In the genomic region with DNA sequence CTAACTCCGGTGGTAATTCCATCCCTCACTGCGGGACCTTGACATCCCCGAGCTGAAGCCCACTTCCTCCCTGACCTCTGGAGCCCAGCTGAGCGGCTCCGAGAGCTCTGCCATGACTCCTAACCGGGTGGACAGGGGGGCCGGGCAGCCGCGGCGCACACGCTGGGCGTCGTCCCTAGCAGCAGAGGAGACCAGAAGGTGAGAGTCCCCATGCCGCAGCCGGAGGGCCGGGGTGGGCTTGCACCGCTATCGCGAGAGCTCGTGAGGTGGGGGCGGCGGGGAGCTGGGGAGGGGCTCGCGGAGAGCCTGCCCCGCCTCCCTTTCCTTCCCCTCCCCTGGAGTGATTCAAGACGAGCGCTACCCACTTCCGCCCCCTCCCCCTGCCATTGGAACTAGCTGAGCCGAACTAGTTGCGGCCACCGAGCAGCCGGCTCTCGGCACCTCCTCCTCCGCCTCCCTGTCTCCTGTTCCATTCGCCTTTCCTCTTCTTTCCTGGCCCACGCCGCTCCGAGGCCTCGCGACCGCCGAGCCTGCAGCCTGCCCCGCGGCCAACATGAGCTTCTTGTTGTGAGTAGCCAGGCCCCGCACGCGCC, we compare ENCODE assay signal across 8 cellular contexts. TPM values are rescaled to one million over a fixed set of nuclear protein-coding genes. Genes with fewer than 3 reads are reported as not detected.
DNase-seq lines count a peak whose midpoint lies in the region; ATAC-seq and TF ChIP-seq lines count a peak whose summit lies in the region.

A gene (plus strand): TSS at position 386 of the 593 bp plus-strand sequence. CDS start 168 bp downstream, at position 554.

- H3K4me1 ChIP-seq in A673 (ENCODE audit: insufficient read depth, low read length, poor library complexity, severe bottlenecking) (no peaks in the 10 kb centered on the region), mammary epithelial cell (ENCODE audit: insufficient read depth, low read length) (peaks cover 16% of the 10 kb centered on the region)

- H3K4me2 ChIP-seq in mammary epithelial cell (ENCODE audit: insufficient read depth, low read depth, low read length) = peak within 1 kb of the TSS; percentile 97

- peak within 1 kb of the TSS; percentile 72 for H3K9ac ChIP-seq in mammary epithelial cell (ENCODE audit: insufficient read depth, low read length)

- H3K36me3 ChIP-seq in A673 (ENCODE audit: insufficient read depth, low read length, poor library complexity, severe bottlenecking) (peaks cover 4% of the 10 kb centered on the region), WERI-Rb-1 (peaks cover 18% of the 10 kb centered on the region), mammary epithelial cell (ENCODE audit: insufficient read depth, low read length) (peaks cover 2% of the 10 kb centered on the region)

- intact Hi-C loops in A673 (cut with micrococcal nuclease; ENCODE audit: unreplicated experiment) (no loop called here), mammary epithelial cell (cut with micrococcal nuclease) (loop anchor here (1.0 kb wide), 4 partner anchors 63 to 214 kb away; a partner anchor contains a TSS)

- peak within 1 kb of the TSS; percentile 100 for H2AFZ ChIP-seq in mammary epithelial cell (ENCODE audit: low read depth, low read length)

- no peaks in the 10 kb centered on the region for H3K27me3 ChIP-seq in A673 (replicated peaks; ENCODE audit: insufficient read depth, low read depth, low read length, poor library complexity)
- H3K27me3 ChIP-seq in WERI-Rb-1 (ENCODE audit: insufficient read depth, low read depth, severe bottlenecking) = no peaks in the 10 kb centered on the region
- H3K27me3 ChIP-seq in mammary epithelial cell (ENCODE audit: insufficient read depth, low read length) = no peaks in the 10 kb centered on the region

- 0% methylated on average over 11 of the region's 47 CpGs for WGBS in mammary epithelial cell (ENCODE audit: low coverage, missing lambda C conversion rate)

- TF ChIP-seq CTCF in A673 (conservative IDR thresholded peaks at IDR 0.05; ENCODE audit: low read depth, low read length) (no peak), WERI-Rb-1 (IDR thresholded peaks at IDR 0.05; ENCODE audit: low read depth, low read length) (peak; percentile 53), mammary epithelial cell (conservative IDR thresholded peaks at IDR 0.05 in 1 of 2, IDR thresholded peaks at IDR 0.05 in 1 of 2; ENCODE audit: extremely low read depth in 1 of 2, insufficient read depth in 1 of 2, low read depth in 1 of 2, low read length in 2 of 2) (peak; percentile 3 to 53)

- dilution Hi-C loops in mammary epithelial cell (cut with HindIII; ENCODE audit: low sequenced_read_pairs) = loop anchor here (5.0 to 10.0 kb wide), 2 partner anchors 47 to 100 kb away; no protein-coding TSS in a partner anchor

- CTCF ChIA-PET in A673 (lab: Charles Lee) (no interaction called here), mammary epithelial cell (lab: Charles Lee; ENCODE audit: low non-redundant PET) (interaction anchor here (0.6 kb wide), 1 partner anchor 63 kb away, joined by 14 read pairs; no protein-coding TSS in a partner anchor)

- peak within 1 kb of the TSS; percentile 84 for H3K27ac ChIP-seq in A673 (ENCODE audit: low read depth, low read length, poor library complexity, severe bottlenecking)
- H3K27ac ChIP-seq in WERI-Rb-1 = peak within 1 kb of the TSS; percentile 86
- peak within 1 kb of the TSS; percentile 44 for H3K27ac ChIP-seq in mammary epithelial cell (ENCODE audit: insufficient read depth, low read depth, low read length)

- in situ Hi-C loops in mammary epithelial cell (cut with MboI; ENCODE audit: low sequenced_read_pairs in 2 of 2) = no loop called here

- BruUV-seq in A673 (replicated peaks; lab: Mats Ljungman, UMichigan) (no TSS peak), mammary epithelial cell (replicated peaks; lab: Mats Ljungman, UMichigan) (no TSS peak)

- POLR2A ChIA-PET in A673 (lab: Charles Lee; ENCODE audit: low non-redundant PET) = interaction anchor here (0.6 kb wide), 1 partner anchor 310 kb away, joined by 5 read pairs; no protein-coding TSS in a partner anchor

- ATAC-seq in GM18519 (IDR thresholded peaks at IDR 0.05; ENCODE audit: low FRiP score, unreplicated experiment) (peak; percentile 88), HG03060 (IDR thresholded peaks at IDR 0.05; ENCODE audit: low read depth, unreplicated experiment) (peak; percentile 66)

- peak within 1 kb of the TSS; percentile 74 for H3K4me3 ChIP-seq in A673 (ENCODE audit: low read depth, low read length, poor library complexity, severe bottlenecking)
- H3K4me3 ChIP-seq in WERI-Rb-1 (ENCODE audit: low read depth, low read length) = peak within 1 kb of the TSS; percentile 96
- peak within 1 kb of the TSS; percentile 72 to 92 (median 90) for H3K4me3 ChIP-seq in mammary epithelial cell (replicated peaks in 1 of 3; ENCODE audit: insufficient read depth in 1 of 3, low read depth in 2 of 3, low read length in 3 of 3)

- H3K9me3 ChIP-seq in A673 (ENCODE audit: low read depth, low read length, poor library complexity, severe bottlenecking) = no peaks in the 10 kb centered on the region
- no peaks in the 10 kb centered on the region for H3K9me3 ChIP-seq in WERI-Rb-1 (ENCODE audit: severe bottlenecking)
- H3K9me3 ChIP-seq in mammary epithelial cell (replicated peaks; ENCODE audit: insufficient read depth, low read length) = no peaks in the 10 kb centered on the region

- peaks cover 49% of the 10 kb centered on the region for H3K79me2 ChIP-seq in mammary epithelial cell (ENCODE audit: insufficient read depth, low read length)

- DNase-seq in A673 (ENCODE audit: low spot score) (peak; percentile 84), NCI-H2171 treated with DMSO at 0.1 percent for 48 hours (lab: John Stamatoyannopoulos, UW) (peak; percentile 71), WERI-Rb-1 (peak; percentile 93), mammary epithelial cell (peak; percentile 79), iPS-NIHi7 (ENCODE audit: extremely low spot score) (peak; percentile 98), smooth muscle cell of the brain vasculature (ENCODE audit: low read depth, low spot score) (peak; percentile 62)

- H4K20me1 ChIP-seq in mammary epithelial cell (ENCODE audit: insufficient read depth, low read length) = no peaks in the 10 kb centered on the region

RNA-seq across cellular contexts. Expression of the gene that starts here (rescaled TPM):
- 17.5 and 21.0 TPM in 2 replicates for total RNA-seq in A673 (2021)
- total RNA-seq in mammary epithelial cell = 10 to 100 TPM; 28.2 to 32.3 TPM
- 9.3 TPM for polyA plus RNA-seq in mammary epithelial cell
- polyA minus RNA-seq in mammary epithelial cell = 21.9 TPM

Comparison
In these comparisons a context has a peak if more than half of its experiments do, and no peak if none do; other contexts are left out.
1. Peak in every context shown above with its lines: DNase-seq, ATAC-seq, H3K4me3 ChIP-seq and H3K27ac ChIP-seq.